In genomic region chr4:159284733-159285132, GRCh38 we compare ENCODE assay signal across 18 cellular contexts.
A peak's percentile ranks its signal among the peaks of the same experiment; 100 is the strongest.
DNase-seq lines count a peak whose midpoint lies in the region; ATAC-seq and TF ChIP-seq lines count a peak whose summit lies in the region.
"Had no signal": no experiment of that assay in that cellular context is flagged by ENCODE, and none has a peak within 500 bp of the region (broad histone marks: within the 10 kb centered on the region; RNA-seq: fewer than 3 reads in every experiment).

No MANE protein-coding gene starts in this region.

- H3K27me3 ChIP-seq in H9 (ENCODE audit: insufficient read depth, low read length) = no peaks in the 10 kb centered on the region
- H3K27me3 ChIP-seq in SJSA1 (replicated peaks) = no peaks in the 10 kb centered on the region
- no peaks in the 10 kb centered on the region for H3K27me3 ChIP-seq in trophoblast cell (ENCODE audit: insufficient read depth, low read length)
- H3K27me3 ChIP-seq in SK-N-SH (ENCODE audit: insufficient read depth) = no peaks in the 10 kb centered on the region

- TF ChIP-seq CTCF in H9 (conservative IDR thresholded peaks at IDR 0.05) = no peak
- no peak for TF ChIP-seq CTCF in nephron progenitor cell (IDR thresholded peaks at IDR 0.05)
- TF ChIP-seq CTCF in SK-N-SH (IDR thresholded peaks at IDR 0.05) = no peak

- H3K27ac ChIP-seq in H9 (ENCODE audit: insufficient read length, low read depth, low read length) (no peak overlapping the region), SJSA1 (peak overlapping the region; percentile 85), trophoblast cell (ENCODE audit: low read depth, low read length) (no peak overlapping the region), SK-N-SH (ENCODE audit: low read depth in 2 of 2, low read length in 1 of 2) (no peak overlapping the region)
- H3K27ac ChIP-seq: HL-60, KMS-11 had no signal

- no peak overlapping the region for H3K9ac ChIP-seq in H9 (ENCODE audit: extremely low read depth, insufficient read length, low read length)
- no peak overlapping the region for H3K9ac ChIP-seq in trophoblast cell (ENCODE audit: low read length)
- no peak overlapping the region for H3K9ac ChIP-seq in SK-N-SH
- H3K9ac ChIP-seq: KMS-11 had no signal

- H3K4me1 ChIP-seq in H9 (ENCODE audit: insufficient read depth, low read length) (peaks cover 3% of the 10 kb centered on the region; the same call in 1 of the 2 replicates), SJSA1 (replicated peaks) (peaks cover 34% of the 10 kb centered on the region), trophoblast cell (ENCODE audit: control insufficient read depth in 1 of 2, insufficient read depth in 2 of 2, low read length in 2 of 2) (no peaks in the 10 kb centered on the region), SK-N-SH (ENCODE audit: control insufficient read depth in 1 of 2, insufficient read depth in 2 of 2, low read depth in 1 of 2, low read length in 1 of 2) (peaks cover 0 to 42% of the 10 kb centered on the region in 2 experiments; a peak in 2 of 4 replicates)

- no peak overlapping the region for H4K5ac ChIP-seq in H9 (ENCODE audit: insufficient read length, low read depth, low read length)

- H2AFZ ChIP-seq in H9 (ENCODE audit: low read length) = no peak overlapping the region
- no peak overlapping the region for H2AFZ ChIP-seq in trophoblast cell (ENCODE audit: insufficient read depth, low read length, poor library complexity)
- H2AFZ ChIP-seq in SK-N-SH (ENCODE audit: low read depth) = no peak overlapping the region

- H2BK12ac ChIP-seq in H9 (ENCODE audit: insufficient read length, low read depth, low read length) = no peak overlapping the region
- peak overlapping the region; percentile 77 for H2BK12ac ChIP-seq in trophoblast cell (ENCODE audit: low read length)

- no peak for ATAC-seq in activated CD8-positive, alpha-beta memory T cell treated with anti-CD3 and anti-CD28 coated beads, Interleukin-2, amount 10 ng/mL, durations not matched to agents 7 days and 5 days
- ATAC-seq: Panc1 had no signal

- DNase-seq in H9 = no peak
- DNase-seq in SJSA1 (ENCODE audit: low read depth in 1 of 2, low spot score in 2 of 2) = no peak
- DNase-seq in kidney tubule cell (ENCODE audit: low spot score) = peak; percentile 29
- no peak for DNase-seq in trophoblast cell
- DNase-seq in activated CD8-positive, alpha-beta memory T cell treated with anti-CD3 and anti-CD28 coated beads, Interleukin-2, amount 10 ng/mL, durations not matched to agents 7 days and 5 days = no peak
- DNase-seq in nephron progenitor cell = no peak
- no peak for DNase-seq in SK-N-SH
- no peak for DNase-seq in RPMI8226
- DNase-seq: Calu3; CD4-positive, alpha-beta T cell; DND-41; GDM1; NCI-H1092 treated with DMSO at 0.1 percent for 48 hours; NCI-H187; NCI-H2171 had no signal

- H3K18ac ChIP-seq in H9 (ENCODE audit: insufficient read length, low read depth, low read length) = no peak overlapping the region
- H3K18ac ChIP-seq in trophoblast cell (ENCODE audit: low read length) = peak overlapping the region; percentile 40

- H3K79me1 ChIP-seq in H9 (ENCODE audit: insufficient read depth, low read depth, low read length, poor library complexity, severe bottlenecking) (no peaks in the 10 kb centered on the region), trophoblast cell (ENCODE audit: low read length) (peaks cover 2% of the 10 kb centered on the region)

- no CpG with 5 or more reads among the region's 6 CpGs for WGBS in H9 (ENCODE audit: extremely low coverage, insufficient read length, low lambda C conversion rate)
- WGBS in trophoblast cell (ENCODE audit: extremely low coverage, insufficient coverage, insufficient read length) = no CpG with 5 or more reads among the region's 6 CpGs
- WGBS in SK-N-SH (ENCODE audit: low lambda C conversion rate) = 91% methylated on average over 6 of the region's 6 CpGs

- H3F3A ChIP-seq in SK-N-SH (replicated peaks; ENCODE audit: insufficient read depth) = peaks cover 6% of the 10 kb centered on the region

- H3K4me3 Mint-ChIP-seq in H9 = no peak overlapping the region; a peak in 1 of 5 replicates
- H3K4me3 Mint-ChIP-seq in activated CD8-positive, alpha-beta memory T cell treated with anti-CD3 and anti-CD28 coated beads, Interleukin-2, amount 10 ng/mL, durations not matched to agents 7 days and 5 days = no peak overlapping the region
- H3K4me3 Mint-ChIP-seq in nephron progenitor cell = no peak overlapping the region
- H3K4me3 Mint-ChIP-seq: CD4-positive, alpha-beta T cell had no signal

- H3K36me3 ChIP-seq in SJSA1 (0 out of 2 replicates have a peak, but pooled peaks cover 6% of the 10 kb centered on the region), trophoblast cell (ENCODE audit: control insufficient read depth in 1 of 2, insufficient read depth in 2 of 2, low read length in 2 of 2) (no peaks in the 10 kb centered on the region), SK-N-SH (replicated peaks in 1 of 2; ENCODE audit: control insufficient read depth in 1 of 2, insufficient read depth in 2 of 2, low read length in 1 of 2) (peaks cover 0 to 9% of the 10 kb centered on the region in 2 experiments)

- H3K23ac ChIP-seq in H9 (ENCODE audit: insufficient read length, low read depth, low read length) (no peak overlapping the region), trophoblast cell (ENCODE audit: low read length) (no peak overlapping the region)

- POLR2A ChIA-PET in SK-N-SH (lab: Yijun Ruan, JAX) = no interaction called here

- H4K12ac ChIP-seq in trophoblast cell (ENCODE audit: low read depth, low read length) = peak overlapping the region; percentile 36

- CTCF ChIA-PET in activated CD8-positive, alpha-beta memory T cell treated with anti-CD3 and anti-CD28 coated beads, Interleukin-2, amount 10 ng/mL, durations not matched to agents 7 days and 5 days (lab: Charles Lee) = no interaction called here
- CTCF ChIA-PET in SK-N-SH (lab: Yijun Ruan, JAX) = interaction anchor here (1.5 kb wide), 1 partner anchor 19 kb away, joined by 3 read pairs; no protein-coding TSS in a partner anchor

- H3K9me3 Mint-ChIP-seq in H9 (no peaks in the 10 kb centered on the region), nephron progenitor cell (no peaks in the 10 kb centered on the region)
- H3K9me3 Mint-ChIP-seq in activated CD8-positive, alpha-beta memory T cell treated with anti-CD3 and anti-CD28 coated beads, Interleukin-2, amount 10 ng/mL, durations not matched to agents 7 days and 5 days (ENCODE audit: low read depth) = no peaks in the 10 kb centered on the region
- H3K9me3 Mint-ChIP-seq: CD4-positive, alpha-beta T cell had no signal

- H3K27ac Mint-ChIP-seq in H9 (peak overlapping the region; percentile 29 to 92 (median 63); a peak in 4 of 7 replicates), nephron progenitor cell (no peak overlapping the region)
- no peak overlapping the region for H3K27ac Mint-ChIP-seq in activated CD8-positive, alpha-beta memory T cell treated with anti-CD3 and anti-CD28 coated beads, Interleukin-2, amount 10 ng/mL, durations not matched to agents 7 days and 5 days
- H3K27ac Mint-ChIP-seq: CD4-positive, alpha-beta T cell had no signal

- H2BK120ac ChIP-seq in H9 (ENCODE audit: low read depth, low read length, poor library complexity, severe bottlenecking) = no peak overlapping the region
- H2BK120ac ChIP-seq in trophoblast cell (ENCODE audit: insufficient read depth, low read length, poor library complexity) = no peak overlapping the region

- H3K4me1 Mint-ChIP-seq in H9 (peaks cover 27 to 34% of the 10 kb centered on the region in 2 experiments), nephron progenitor cell (peaks cover 13% of the 10 kb centered on the region)
- peaks cover 2% of the 10 kb centered on the region for H3K4me1 Mint-ChIP-seq in activated CD8-positive, alpha-beta memory T cell treated with anti-CD3 and anti-CD28 coated beads, Interleukin-2, amount 10 ng/mL, durations not matched to agents 7 days and 5 days

- no peaks in the 10 kb centered on the region for H3K79me2 ChIP-seq in H9 (ENCODE audit: insufficient read depth, low read length)
- no peaks in the 10 kb centered on the region for H3K79me2 ChIP-seq in trophoblast cell (ENCODE audit: control insufficient read depth, insufficient read depth, low read length, poor library complexity)
- peaks cover 40% of the 10 kb centered on the region for H3K79me2 ChIP-seq in SK-N-SH (ENCODE audit: insufficient read depth)

- H3K56ac ChIP-seq in H9 (ENCODE audit: insufficient read length, low read depth, low read length) = no peak overlapping the region

- H2BK20ac ChIP-seq in H9 (ENCODE audit: low read depth, low read length, poor library complexity, severe bottlenecking) = no peak overlapping the region

- H2AK5ac ChIP-seq in H9 (ENCODE audit: insufficient read length, low read length) = no peak overlapping the region
- H2AK5ac ChIP-seq in trophoblast cell (ENCODE audit: low read length) = no peak overlapping the region

- no peak overlapping the region for H3T11ph ChIP-seq in H9 (ENCODE audit: low read length)

- H3K4ac ChIP-seq in H9 (ENCODE audit: low read depth, low read length) (no peak overlapping the region), trophoblast cell (ENCODE audit: low read depth, low read length) (no peak overlapping the region)

- H3K9me3 ChIP-seq in H9 (ENCODE audit: control insufficient read depth, low read depth, low read length) (no peaks in the 10 kb centered on the region), SJSA1 (replicated peaks) (no peaks in the 10 kb centered on the region), trophoblast cell (ENCODE audit: insufficient read depth, low read depth, low read length) (no peaks in the 10 kb centered on the region), SK-N-SH (no peaks in the 10 kb centered on the region)

- H3K14ac ChIP-seq in H9 (ENCODE audit: insufficient read depth, low read length) (no peak overlapping the region), trophoblast cell (ENCODE audit: low read length) (no peak overlapping the region)

- H4K91ac ChIP-seq in H9 (ENCODE audit: insufficient read length, low read depth, low read length) (no peak overlapping the region), trophoblast cell (ENCODE audit: low read depth, low read length) (peak overlapping the region; percentile 4)

- H2BK5ac ChIP-seq in H9 (ENCODE audit: insufficient read length, low read length) = no peak overlapping the region
- peak overlapping the region; percentile 21 for H2BK5ac ChIP-seq in trophoblast cell (ENCODE audit: low read depth, low read length, poor library complexity)

- no peak overlapping the region for H2BK15ac ChIP-seq in H9 (ENCODE audit: low read depth, low read length)

- TF ChIP-seq EP300 in SK-N-SH (IDR thresholded peaks at IDR 0.05; ENCODE audit: borderline replicate concordance in 1 of 2, low read depth in 1 of 2, low read length in 1 of 2) = no peak

- no peaks in the 10 kb centered on the region for H3K9me2 ChIP-seq in SK-N-SH

- no peak overlapping the region for H3K4me3 ChIP-seq in SJSA1
- H3K4me3 ChIP-seq in trophoblast cell (ENCODE audit: low read depth, low read length) = no peak overlapping the region
- H3K4me3 ChIP-seq in SK-N-SH (ENCODE audit: low read depth in 2 of 2, low read length in 1 of 2) = no peak overlapping the region

- H3K4me2 ChIP-seq in H9 (ENCODE audit: insufficient read depth, insufficient read length, low read length) (no peak overlapping the region), trophoblast cell (ENCODE audit: low read length) (no peak overlapping the region), SK-N-SH (no peak overlapping the region)
- H3K4me2 ChIP-seq: KMS-11 had no signal

- H4K20me1 ChIP-seq in H9 (ENCODE audit: control insufficient read depth, insufficient read depth, insufficient read length) (no peaks in the 10 kb centered on the region), SK-N-SH (ENCODE audit: insufficient read depth) (no peaks in the 10 kb centered on the region)

- TF ChIP-seq RAD21 in SK-N-SH (IDR thresholded peaks at IDR 0.05; ENCODE audit: low read length) = no peak

- H4K8ac ChIP-seq in H9 (replicated peaks; ENCODE audit: insufficient read length, low read depth, low read length) (no peak overlapping the region), trophoblast cell (ENCODE audit: low read depth, low read length) (no peak overlapping the region)

- no peaks in the 10 kb centered on the region for H3K23me2 ChIP-seq in H9 (ENCODE audit: insufficient read length, low read depth, low read length, poor library complexity, severe bottlenecking)

- H3K36me3 Mint-ChIP-seq in H9 (ENCODE audit: insufficient read depth in 1 of 3, low read depth in 3 of 3) (peaks cover 0 to 3% (median 0%) of the 10 kb centered on the region in 3 experiments; a peak in 1 of 7 replicates), nephron progenitor cell (ENCODE audit: low read depth) (peaks cover 16% of the 10 kb centered on the region)
- H3K36me3 Mint-ChIP-seq in activated CD8-positive, alpha-beta memory T cell treated with anti-CD3 and anti-CD28 coated beads, Interleukin-2, amount 10 ng/mL, durations not matched to agents 7 days and 5 days = peaks cover 8% of the 10 kb centered on the region

- H3K27me3 Mint-ChIP-seq in H9 (ENCODE audit: low read depth) (no peaks in the 10 kb centered on the region), nephron progenitor cell (ENCODE audit: low read depth, poor library complexity) (no peaks in the 10 kb centered on the region)
- no peaks in the 10 kb centered on the region for H3K27me3 Mint-ChIP-seq in activated CD8-positive, alpha-beta memory T cell treated with anti-CD3 and anti-CD28 coated beads, Interleukin-2, amount 10 ng/mL, durations not matched to agents 7 days and 5 days
- H3K27me3 Mint-ChIP-seq: CD4-positive, alpha-beta T cell had no signal

Comparison
In these comparisons a context has a peak if more than half of its experiments do, and no peak if none do; other contexts are left out.
1. H3K27ac Mint-ChIP-seq: peak in H9 (3 of 3); none in activated CD8-positive, alpha-beta memory T cell treated with anti-CD3 and anti-CD28 coated beads, Interleukin-2, amount 10 ng/mL, durations not matched to agents 7 days and 5 days (single experiment) and nephron progenitor cell (single experiment).